Comparison of ENCODE assay signal across 8 cellular contexts in the genomic region with DNA sequence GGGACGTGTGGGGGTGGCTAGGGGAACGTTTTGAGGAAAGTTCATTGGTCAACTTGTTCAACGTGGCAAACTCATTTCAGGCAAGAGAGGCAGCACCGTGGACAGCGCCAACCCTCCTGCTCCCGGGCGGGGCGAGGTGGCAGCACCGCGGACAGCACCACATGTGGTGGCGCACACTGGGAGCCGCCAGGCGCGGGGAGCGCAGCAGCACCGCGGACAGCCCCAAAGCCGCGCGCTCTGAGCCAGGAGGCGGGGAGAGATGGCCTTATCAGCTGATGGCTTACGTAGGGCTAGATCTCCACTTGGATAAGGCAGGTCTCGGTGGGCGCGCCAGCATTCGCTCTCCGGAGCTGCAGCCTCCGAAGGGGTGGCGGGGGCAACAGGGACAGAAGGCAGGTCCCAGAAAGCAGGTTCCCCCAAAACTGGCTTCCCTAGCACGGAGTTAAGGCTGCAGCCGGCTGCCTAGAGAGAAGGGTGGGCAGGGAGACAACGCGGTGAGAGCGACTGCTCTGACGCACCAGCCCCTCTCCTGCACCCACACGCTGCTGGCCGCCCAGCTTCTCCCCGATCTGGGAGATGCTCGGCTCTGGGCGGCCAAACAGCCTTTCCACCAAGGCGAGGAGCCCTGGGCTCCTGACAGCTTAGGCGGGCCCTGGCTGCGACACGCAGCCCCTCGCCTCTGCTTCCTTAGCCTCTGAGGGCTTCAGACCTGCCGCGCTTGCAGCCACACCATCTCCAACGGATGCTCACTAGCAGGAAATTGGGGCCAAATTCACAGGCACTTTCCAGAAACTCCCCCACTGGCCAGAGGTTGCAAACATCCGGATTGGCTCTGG. TPM values are rescaled to one million over a fixed set of nuclear protein-coding genes. Genes with fewer than 3 reads are reported as not detected.
DNase-seq lines count a peak whose midpoint lies in the region; ATAC-seq and TF ChIP-seq lines count a peak whose summit lies in the region.

HTR5A (plus strand) TSS at position 333 of the 836 bp plus-strand sequence. CDS start 576 bp downstream, outside the sequence.

- H3K36me3 ChIP-seq in RWPE2 (ENCODE audit: low read depth) (no peaks in the 10 kb centered on the region), ovary (no peaks in the 10 kb centered on the region), tibial artery (no peaks in the 10 kb centered on the region)

- no peak for TF ChIP-seq POLR2A in ovary (IDR thresholded peaks at IDR 0.05)

- peaks cover 5% of the 10 kb centered on the region for H3K4me1 ChIP-seq in RWPE2 (ENCODE audit: insufficient read depth, poor library complexity, severe bottlenecking)
- H3K4me1 ChIP-seq in ovary (ENCODE audit: insufficient read depth): peaks cover 3% of the 10 kb centered on the region
- peaks cover 0 to 4% (median 0%) of the 10 kb centered on the region in 4 donors for H3K4me1 ChIP-seq in tibial artery

- DNase-seq in AG20443 (ENCODE audit: low spot score) (peak; percentile 98), RWPE2 (ENCODE audit: low spot score) (peak; percentile 85), germinal center (ENCODE audit: low spot score) (peak; percentile 84), ovary (peak; percentile 30 to 79 (median 57)), tibial artery (peak; percentile 65 to 73)
- peak; percentile 34 to 71 (median 46) for DNase-seq in activated naive CD4-positive, alpha-beta T cell (lab: John Stamatoyannopoulos, UW)

- ATAC-seq in GM19043 (IDR thresholded peaks at IDR 0.05; ENCODE audit: low read depth, unreplicated experiment) (peak; percentile 99), HG03175 (IDR thresholded peaks at IDR 0.05; ENCODE audit: unreplicated experiment) (peak; percentile 94), RWPE2 (ENCODE audit: low read depth) (peak; percentile 94)

- 1 to 4% (median 2%) methylated on average over 45 to 49 of the region's 49 CpGs for WGBS in ovary, 3 donors

- H3K27me3 ChIP-seq in RWPE2 (ENCODE audit: insufficient read depth, poor library complexity, severe bottlenecking): peaks cover 35% of the 10 kb centered on the region
- H3K27me3 ChIP-seq in ovary: no peaks in the 10 kb centered on the region
- H3K27me3 ChIP-seq in tibial artery: peaks cover 0 to 14% of the 10 kb centered on the region in 2 donors

- intact Hi-C loops in ovary (cut with DNase I) (no loop called here), tibial artery (cut with DNase I; ENCODE audit: low total_unique reads) (loop anchor here (5.0 kb wide), 1 partner anchor 387 kb away; the partner anchor contains the start of gene EN2)

- H3K27ac ChIP-seq in RWPE2 (ENCODE audit: poor library complexity, severe bottlenecking): no peak within 1 kb of the TSS
- no peak within 1 kb of the TSS for H3K27ac ChIP-seq in ovary
- H3K27ac ChIP-seq in tibial artery: no peak within 1 kb of the TSS

- no peak for TF ChIP-seq EP300 in ovary (IDR thresholded peaks at IDR 0.05)

- no peak for TF ChIP-seq CTCF in RWPE2 (IDR thresholded peaks at IDR 0.05; ENCODE audit: poor library complexity, severe bottlenecking)
- no peak for TF ChIP-seq CTCF in ovary (IDR thresholded peaks at IDR 0.05)
- no peak for TF ChIP-seq CTCF in tibial artery (IDR thresholded peaks at IDR 0.05)

- no peak within 1 kb of the TSS for H3K4me3 ChIP-seq in RWPE2 (ENCODE audit: severe bottlenecking)
- no peak within 1 kb of the TSS for H3K4me3 ChIP-seq in ovary
- H3K4me3 ChIP-seq in tibial artery: no peak within 1 kb of the TSS

- H3K9me3 ChIP-seq in RWPE2 (ENCODE audit: severe bottlenecking) (no peaks in the 10 kb centered on the region), ovary (no peaks in the 10 kb centered on the region), tibial artery (no peaks in the 10 kb centered on the region)

RNA-seq across cellular contexts. Expression of gene HTR5A, which starts in this region (rescaled TPM):
- total RNA-seq in ovary: not detected
- polyA plus RNA-seq in ovary: not detected

Comparison
In these comparisons a context has a peak if more than half of its experiments do, and no peak if none do; other contexts are left out.
1. Peak in DNase-seq in ovary; RNA of the gene not detected or under 1 TPM.
2. DNase-seq: peak in every context shown above with its lines; median percentile 98 in AG20443; 85 in RWPE2; 84 in germinal center; 69 in tibial artery; 57 in ovary; 46 in activated naive CD4-positive, alpha-beta T cell.